Comparison of ENCODE assay signal across 17 cellular contexts in genomic region chrX:48083706-48084105, GRCh38. TPM values are rescaled to one million over a fixed set of nuclear protein-coding genes. Genes with fewer than 3 reads are reported as not detected.
DNase-seq lines count a peak whose midpoint lies in the region; ATAC-seq and TF ChIP-seq lines count a peak whose summit lies in the region.
"Had no signal": no experiment of that assay in that cellular context is flagged by ENCODE, and none has a peak within 500 bp of the region (broad histone marks: within the 10 kb centered on the region; RNA-seq: fewer than 3 reads in every experiment).

No MANE protein-coding gene starts in this region.

- no peak overlapping the region for H3K4me3 Mint-ChIP-seq in activated CD8-positive, alpha-beta memory T cell treated with anti-CD3 and anti-CD28 coated beads, Interleukin-2, amount 10 ng/mL, durations not matched to agents 7 days and 5 days
- H3K4me3 Mint-ChIP-seq: CD4-positive, CD25-positive, alpha-beta regulatory T cell; H9 had no signal

- CTCF ChIA-PET in activated CD8-positive, alpha-beta memory T cell treated with anti-CD3 and anti-CD28 coated beads, Interleukin-2, amount 10 ng/mL, durations not matched to agents 7 days and 5 days (lab: Charles Lee), result interaction anchor here (1.0 to 1.4 kb wide), 4 partner anchors 11 to 459 kb away, joined by 3 to 4 read pairs (median 4); no protein-coding TSS in a partner anchor

- H3K9me3 ChIP-seq in WERI-Rb-1 (ENCODE audit: severe bottlenecking) (no peaks in the 10 kb centered on the region), neutrophil (no peaks in the 10 kb centered on the region), stomach (no peaks in the 10 kb centered on the region)
- H3K9me3 ChIP-seq: BLaER1 treated with 17β-estradiol and CSF1 and Interleukin-3, amounts not matched to agents 10 nM and 100 nM had no signal

- H3K36me3 Mint-ChIP-seq in activated CD8-positive, alpha-beta memory T cell treated with anti-CD3 and anti-CD28 coated beads, Interleukin-2, amount 10 ng/mL, durations not matched to agents 7 days and 5 days, result no peaks in the 10 kb centered on the region
- H3K36me3 Mint-ChIP-seq: CD4-positive, CD25-positive, alpha-beta regulatory T cell had no signal

- no peak for TF ChIP-seq EP300 in stomach (IDR thresholded peaks at IDR 0.05)

- H3K4me1 ChIP-seq in neutrophil (ENCODE audit: control insufficient read depth in 1 of 2, insufficient read depth in 1 of 2, low read depth in 1 of 2, low read length in 1 of 2), result peaks cover 11 to 44% of the 10 kb centered on the region in 2 experiments
- no peaks in the 10 kb centered on the region for H3K4me1 ChIP-seq in stomach
- H3K4me1 ChIP-seq: BLaER1 treated with 17β-estradiol and CSF1 and Interleukin-3, amounts not matched to agents 10 nM and 100 nM had no signal

- DNase-seq in ELF-1 (ENCODE audit: low read depth, low spot score) (peak; percentile 13), NCI-H146 treated with DMSO at 0.1 percent for 48 hours (lab: John Stamatoyannopoulos, UW; ENCODE audit: unreplicated experiment) (peak; percentile 10), WERI-Rb-1 (no peak), stomach (no peak), head of caudate nucleus (no peak), GM20000 (ENCODE audit: low spot score) (no peak)
- no peak for DNase-seq in activated CD8-positive, alpha-beta memory T cell treated with anti-CD3 and anti-CD28 coated beads, Interleukin-2, amount 10 ng/mL, durations not matched to agents 7 days and 5 days
- DNase-seq: GOT3 had no signal

- 43 to 75% (median 66%) methylated on average over 4 to 5 of the region's 5 CpGs for WGBS in stomach, 5 donors

- no peak for ATAC-seq in activated CD8-positive, alpha-beta memory T cell treated with anti-CD3 and anti-CD28 coated beads, Interleukin-2, amount 10 ng/mL, durations not matched to agents 7 days and 5 days

- no peaks in the 10 kb centered on the region for H3K36me3 ChIP-seq in WERI-Rb-1
- no peaks in the 10 kb centered on the region for H3K36me3 ChIP-seq in neutrophil
- H3K36me3 ChIP-seq in stomach, result no peaks in the 10 kb centered on the region
- H3K36me3 ChIP-seq: BLaER1 treated with 17β-estradiol and CSF1 and Interleukin-3, amounts not matched to agents 10 nM and 100 nM had no signal

- no peak overlapping the region for H3K27ac Mint-ChIP-seq in activated CD8-positive, alpha-beta memory T cell treated with anti-CD3 and anti-CD28 coated beads, Interleukin-2, amount 10 ng/mL, durations not matched to agents 7 days and 5 days
- H3K27ac Mint-ChIP-seq: CD4-positive, CD25-positive, alpha-beta regulatory T cell; H9 had no signal

- H3K27me3 ChIP-seq in WERI-Rb-1 (ENCODE audit: insufficient read depth, low read depth, severe bottlenecking) (no peaks in the 10 kb centered on the region), neutrophil (no peaks in the 10 kb centered on the region), stomach (no peaks in the 10 kb centered on the region)

- TF ChIP-seq CTCF in WERI-Rb-1 (IDR thresholded peaks at IDR 0.05; ENCODE audit: low read depth, low read length) (no peak), neutrophil (IDR thresholded peaks at IDR 0.05) (no peak), stomach (IDR thresholded peaks at IDR 0.05) (no peak), GM20000 (IDR thresholded peaks at IDR 0.05; ENCODE audit: extremely low read depth, missing control alignments) (no peak)

- no peaks in the 10 kb centered on the region for H3K9me3 Mint-ChIP-seq in activated CD8-positive, alpha-beta memory T cell treated with anti-CD3 and anti-CD28 coated beads, Interleukin-2, amount 10 ng/mL, durations not matched to agents 7 days and 5 days (ENCODE audit: low read depth)
- H3K9me3 Mint-ChIP-seq: CD4-positive, CD25-positive, alpha-beta regulatory T cell had no signal

- H3K27ac ChIP-seq in WERI-Rb-1, result peak overlapping the region; percentile 21
- peak overlapping the region; percentile 46 for H3K27ac ChIP-seq in neutrophil
- no peak overlapping the region for H3K27ac ChIP-seq in stomach
- H3K27ac ChIP-seq: BLaER1 treated with 17β-estradiol and CSF1 and Interleukin-3, amounts not matched to agents 10 nM and 100 nM had no signal

- no peak for TF ChIP-seq POLR2A in stomach (IDR thresholded peaks at IDR 0.05)

- intact Hi-C loops in stomach (cut with DNase I; ENCODE audit: low total_unique reads) (no loop called here), head of caudate nucleus (cut with DNase I) (no loop called here)

- no peaks in the 10 kb centered on the region for H3K27me3 Mint-ChIP-seq in activated CD8-positive, alpha-beta memory T cell treated with anti-CD3 and anti-CD28 coated beads, Interleukin-2, amount 10 ng/mL, durations not matched to agents 7 days and 5 days

- H3K4me1 Mint-ChIP-seq in activated CD8-positive, alpha-beta memory T cell treated with anti-CD3 and anti-CD28 coated beads, Interleukin-2, amount 10 ng/mL, durations not matched to agents 7 days and 5 days, result no peaks in the 10 kb centered on the region
- H3K4me1 Mint-ChIP-seq: CD4-positive, CD25-positive, alpha-beta regulatory T cell; H9 had no signal

- H3K4me3 ChIP-seq in WERI-Rb-1 (ENCODE audit: low read depth, low read length), result no peak overlapping the region
- no peak overlapping the region for H3K4me3 ChIP-seq in neutrophil (ENCODE audit: low read depth in 1 of 2, low read length in 1 of 2)
- H3K4me3 ChIP-seq in stomach, result no peak overlapping the region
- H3K4me3 ChIP-seq: BLaER1 treated with 17β-estradiol and CSF1 and Interleukin-3, amounts not matched to agents 10 nM and 100 nM; GM12878 had no signal

RNA-seq across cellular contexts. Expression of gene ZNF630, which starts 12.3 kb away (rescaled TPM):
- 10 to 100 TPM in 2 of 5 donors, 1 to 10 TPM in 3; 1.6 to 13.3 (median 6.1) TPM for total RNA-seq in stomach
- 1 to 10 TPM; 1.8 to 2.6 (median 1.8) TPM for polyA plus RNA-seq in stomach
- 1 to 10 TPM in 1 of 2 experiments, under 1 TPM in 1; 0.89 to 3.2 TPM for total RNA-seq in activated CD8-positive, alpha-beta memory T cell treated with anti-CD3 and anti-CD28 coated beads, Interleukin-2, amount 10 ng/mL, durations not matched to agents 7 days and 5 days
- total RNA-seq: G401, HT1080 had no signal

RNA-seq across cellular contexts. Expression of gene SPACA5B, which starts 46.7 kb away (rescaled TPM):
- not detected for total RNA-seq in stomach
- not detected for polyA plus RNA-seq in stomach
- not detected for total RNA-seq in activated CD8-positive, alpha-beta memory T cell treated with anti-CD3 and anti-CD28 coated beads, Interleukin-2, amount 10 ng/mL, durations not matched to agents 7 days and 5 days
- total RNA-seq: A172; CD4-positive, CD25-positive, alpha-beta regulatory T cell; Daoy; G401; GM12878; H9; HT1080 had no signal
- polyA plus RNA-seq: CD4-positive, CD25-positive, alpha-beta regulatory T cell had no signal

Comparison
In these comparisons a context has a peak if more than half of its experiments do, and no peak if none do; other contexts are left out.
1. DNase-seq: peak in ELF-1 (single experiment) and NCI-H146 treated with DMSO at 0.1 percent for 48 hours (single experiment); none in WERI-Rb-1 (single experiment), stomach (single experiment), head of caudate nucleus (0 of 42), GM20000 (single experiment) and activated CD8-positive, alpha-beta memory T cell treated with anti-CD3 and anti-CD28 coated beads, Interleukin-2, amount 10 ng/mL, durations not matched to agents 7 days and 5 days (single experiment).
2. H3K27ac ChIP-seq: peak in WERI-Rb-1 (single experiment) and neutrophil (single experiment); none in stomach (0 of 5).